Comparison of ENCODE assay signal across 2 cellular contexts in the genomic region with DNA sequence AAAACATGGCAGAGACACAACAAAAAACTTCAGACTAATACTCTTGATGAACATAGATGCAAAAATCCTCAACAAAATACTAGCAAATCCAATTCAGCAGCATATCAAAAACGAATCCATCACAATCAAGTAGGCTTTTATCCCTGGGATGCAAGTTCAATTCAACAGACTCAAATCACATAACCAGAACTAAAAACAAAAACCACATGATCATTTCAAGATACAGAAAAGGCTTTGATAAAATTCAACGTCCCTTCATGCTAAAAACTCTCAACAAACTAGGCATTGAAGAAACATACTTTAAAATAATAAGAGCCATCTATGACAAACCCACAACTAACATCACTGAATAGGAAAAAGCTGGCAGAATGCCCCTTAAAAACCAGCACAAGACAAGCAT.
"Had no signal": no experiment of that assay in that cellular context is flagged by ENCODE, and none has a peak within 500 bp of the region (broad histone marks: within the 10 kb centered on the region; RNA-seq: fewer than 3 reads in every experiment).

No MANE protein-coding gene starts in this region.

- DNase-seq: GDM1, GF-D8 had no signal
